8 cellular contexts compared by ENCODE assay signal in the genomic region with DNA sequence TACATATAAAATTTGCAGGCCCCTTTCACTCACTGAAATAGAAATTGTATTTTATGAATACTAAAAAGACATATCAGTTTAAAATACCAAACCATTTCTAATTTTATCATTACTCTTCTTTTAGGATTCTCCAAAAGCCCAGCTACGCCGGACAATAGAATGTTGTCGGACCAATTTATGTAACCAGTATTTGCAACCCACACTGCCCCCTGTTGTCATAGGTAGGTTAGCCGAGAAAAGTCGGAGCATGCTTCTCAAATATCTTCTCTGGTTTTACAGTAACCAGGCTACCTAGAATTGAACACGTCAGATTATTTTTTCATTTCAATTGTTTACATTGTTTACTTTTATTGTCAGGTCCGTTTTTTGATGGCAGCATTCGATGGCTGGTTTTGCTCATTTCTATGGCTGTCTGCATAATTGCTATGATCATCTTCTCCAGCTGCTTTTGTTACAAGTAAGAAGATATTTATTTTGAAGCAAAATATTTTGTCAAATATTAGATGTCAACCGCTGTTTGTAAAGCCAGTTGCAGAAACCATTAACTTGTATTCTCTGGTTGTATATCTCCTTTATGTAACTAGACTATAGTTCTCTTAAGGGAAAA. TPM values are rescaled to one million over a fixed set of nuclear protein-coding genes. Genes with fewer than 3 reads are reported as not detected.
DNase-seq lines count a peak whose midpoint lies in the region; ATAC-seq and TF ChIP-seq lines count a peak whose summit lies in the region.

No MANE protein-coding gene starts in this region.

- BruUV-seq in PC-9 (replicated peaks; lab: Mats Ljungman, UMichigan): no TSS peak

- TF ChIP-seq CTCF in DND-41 (IDR thresholded peaks at IDR 0.05; ENCODE audit: borderline replicate concordance, extremely low read depth, low read length, poor library complexity, severe bottlenecking) (peak; percentile 42), PC-9 (conservative IDR thresholded peaks at IDR 0.05) (peak; percentile 65), hepatocyte (IDR thresholded peaks at IDR 0.05; ENCODE audit: poor library complexity) (peak; percentile 86), retinal pigment epithelial cell (conservative IDR thresholded peaks at IDR 0.05; ENCODE audit: low read depth, low read length) (peak; percentile 77)

- no peak for ATAC-seq in DND-41 (ENCODE audit: insufficient read depth, low read depth)
- peak; percentile 59 for ATAC-seq in HG03460 (IDR thresholded peaks at IDR 0.05; ENCODE audit: unreplicated experiment)
- no peak for ATAC-seq in HG02678 (IDR thresholded peaks at IDR 0.05; ENCODE audit: unreplicated experiment)

- POLR2A ChIA-PET in PC-9 (lab: Charles Lee; ENCODE audit: unreplicated experiment): no interaction called here

- H3K36me3 ChIP-seq in DND-41 (ENCODE audit: insufficient read depth, low read length) (peaks cover 16% of the 10 kb centered on the region), PC-9 (ENCODE audit: low read depth) (no peaks in the 10 kb centered on the region), hepatocyte (replicated peaks; ENCODE audit: insufficient read depth, low read depth) (no peaks in the 10 kb centered on the region)

- H3K4me3 ChIP-seq in DND-41 (ENCODE audit: low read depth in 1 of 2, low read length in 2 of 2) (no peak overlapping the region), PC-9 (no peak overlapping the region), hepatocyte (no peak overlapping the region), retinal pigment epithelial cell (ENCODE audit: low read length) (no peak overlapping the region)

- H3K9me3 ChIP-seq in DND-41 (ENCODE audit: insufficient read depth, low read length, severe bottlenecking) (no peaks in the 10 kb centered on the region), PC-9 (ENCODE audit: insufficient read depth, low read depth) (no peaks in the 10 kb centered on the region), hepatocyte (ENCODE audit: low read depth) (no peaks in the 10 kb centered on the region)

- no peaks in the 10 kb centered on the region for H3F3A ChIP-seq in PC-9 (ENCODE audit: insufficient read depth, low read depth)

- no peaks in the 10 kb centered on the region for H3K9me2 ChIP-seq in PC-9 (ENCODE audit: insufficient read depth)
- H3K9me2 ChIP-seq in hepatocyte (replicated peaks; ENCODE audit: insufficient read depth): no peaks in the 10 kb centered on the region

- intact Hi-C loops in PC-9 (cut with micrococcal nuclease; ENCODE audit: unreplicated experiment): no loop called here

- no peak overlapping the region for H3K27ac ChIP-seq in DND-41 (ENCODE audit: low read length)
- H3K27ac ChIP-seq in PC-9: no peak overlapping the region
- H3K27ac ChIP-seq in hepatocyte: no peak overlapping the region

- DNase-seq in DND-41: peak; percentile 8
- peak in 1 of 2 experiments; percentile 8 for DNase-seq in PC-9
- DNase-seq in astrocyte of the hippocampus (ENCODE audit: low read depth, low spot score): peak; percentile 81
- peak; percentile 82 for DNase-seq in hepatocyte (ENCODE audit: low spot score)
- DNase-seq in retinal pigment epithelial cell (ENCODE audit: low read depth): peak; percentile 23
- DNase-seq in epidermal melanocyte (ENCODE audit: insufficient read length, low spot score): no peak

- H4K20me1 ChIP-seq in DND-41 (ENCODE audit: insufficient read depth, low read length): no peaks in the 10 kb centered on the region
- H4K20me1 ChIP-seq in PC-9 (ENCODE audit: insufficient read depth): no peaks in the 10 kb centered on the region
- no peaks in the 10 kb centered on the region for H4K20me1 ChIP-seq in hepatocyte (ENCODE audit: insufficient read depth, poor library complexity, severe bottlenecking)

- peaks cover 5% of the 10 kb centered on the region for H3K27me3 ChIP-seq in DND-41 (ENCODE audit: insufficient read depth, low read length, poor library complexity)
- H3K27me3 ChIP-seq in PC-9 (ENCODE audit: insufficient read depth, low read depth): no peaks in the 10 kb centered on the region
- no peaks in the 10 kb centered on the region for H3K27me3 ChIP-seq in hepatocyte

- H3K4me1 ChIP-seq in DND-41 (ENCODE audit: insufficient read depth, low read length) (no peaks in the 10 kb centered on the region), PC-9 (replicated peaks; ENCODE audit: insufficient read depth) (no peaks in the 10 kb centered on the region), hepatocyte (ENCODE audit: insufficient read depth) (peaks cover 13% of the 10 kb centered on the region)

- H3K4me2 ChIP-seq in DND-41 (ENCODE audit: insufficient read depth, low read length) (no peak overlapping the region), PC-9 (no peak overlapping the region), hepatocyte (no peak overlapping the region)

- H3K79me2 ChIP-seq in DND-41 (ENCODE audit: insufficient read depth, low read length) (no peaks in the 10 kb centered on the region), PC-9 (ENCODE audit: low read depth) (no peaks in the 10 kb centered on the region), hepatocyte (no peaks in the 10 kb centered on the region)

- no peak overlapping the region for H2AFZ ChIP-seq in DND-41 (ENCODE audit: low read depth, low read length)
- no peak overlapping the region for H2AFZ ChIP-seq in PC-9
- no peak overlapping the region for H2AFZ ChIP-seq in hepatocyte

- WGBS in hepatocyte (ENCODE audit: low lambda C conversion rate, missing lambda C conversion rate): 21% methylated on average over 9 of the region's 9 CpGs

- CTCF ChIA-PET in PC-9 (lab: Charles Lee): no interaction called here

- no peak overlapping the region for H3K9ac ChIP-seq in DND-41 (ENCODE audit: low read depth, low read length)

RNA-seq across cellular contexts. Expression of gene MMRN2, which starts 57.6 kb away (rescaled TPM):
- total RNA-seq in PC-9 (2021) (12.1 and 13.4 TPM in 2 replicates), hepatocyte (1.9 and 4.9 TPM in 2 replicates)
- 1.9 and 2.2 TPM in 2 replicates for polyA plus RNA-seq in hepatocyte

RNA-seq across cellular contexts. Expression of gene SNCG, which starts 58.6 kb away (rescaled TPM):
- 99.4 and 144 TPM in 2 replicates for total RNA-seq in PC-9 (2021)
- total RNA-seq in hepatocyte: 2.7 and 12.1 TPM in 2 replicates
- polyA plus RNA-seq in hepatocyte: 14.6 and 18.5 TPM in 2 replicates
